ENCODE assay signal across 28 cellular contexts in the genomic region with DNA sequence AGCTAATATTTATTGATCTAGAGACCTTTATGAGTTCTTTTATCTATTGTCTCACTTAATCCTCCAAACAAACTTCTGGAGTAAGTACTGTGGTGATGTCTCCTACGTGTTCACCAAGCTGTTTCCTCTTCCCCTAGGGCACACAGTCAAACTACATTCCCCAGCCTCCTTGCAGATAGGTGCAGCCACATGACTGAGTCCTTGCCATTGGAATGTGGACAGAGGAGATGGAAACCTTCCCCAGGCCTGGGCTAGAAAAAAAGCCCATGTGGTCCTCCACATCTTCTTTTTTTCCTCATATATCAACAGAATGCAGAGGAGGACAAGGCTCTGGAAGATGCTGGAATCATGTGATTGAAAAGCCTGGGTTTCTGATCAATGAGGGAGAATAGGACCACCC.
DNase-seq lines count a peak whose midpoint lies in the region; ATAC-seq and TF ChIP-seq lines count a peak whose summit lies in the region.
"Had no signal": no experiment of that assay in that cellular context is flagged by ENCODE, and none has a peak within 500 bp of the region (broad histone marks: within the 10 kb centered on the region; RNA-seq: fewer than 3 reads in every experiment).

No MANE protein-coding gene starts in this region.

- no peak overlapping the region for H3K27ac Mint-ChIP-seq in endodermal cell
- H3K27ac Mint-ChIP-seq: neural progenitor cell, T-helper 17 cell had no signal

- no peak overlapping the region for H3K18ac ChIP-seq in IMR-90 (ENCODE audit: low read depth, low read length)

- H3K27me3 ChIP-seq in IMR-90 (ENCODE audit: control insufficient read depth, insufficient read depth, low read length) (no peaks in the 10 kb centered on the region), endodermal cell (ENCODE audit: control insufficient read depth, insufficient read depth, low read length, poor library complexity, severe bottlenecking) (no peaks in the 10 kb centered on the region), neutrophil (no peaks in the 10 kb centered on the region), dorsolateral prefrontal cortex (no peaks in the 10 kb centered on the region)
- H3K27me3 ChIP-seq: MG63, neural progenitor cell, upper lobe of left lung had no signal

- no peak overlapping the region for H4K5ac ChIP-seq in IMR-90 (ENCODE audit: low read depth, low read length)

- in situ Hi-C loops in IMR-90 (cut with MboI; ENCODE audit: low sequenced_read_pairs) = no loop called here

- no peak overlapping the region for H2BK5ac ChIP-seq in IMR-90 (ENCODE audit: low read depth, low read length, poor library complexity, severe bottlenecking)

- H4K20me1 ChIP-seq in IMR-90 (ENCODE audit: insufficient read depth, low read length) = no peaks in the 10 kb centered on the region

- H3K4me2 ChIP-seq in IMR-90 (ENCODE audit: low read depth, low read length) = no peak overlapping the region
- H3K4me2 ChIP-seq: neural progenitor cell had no signal

- intact Hi-C loops in IMR-90 (cut with micrococcal nuclease) = no loop called here
- intact Hi-C loops in dorsolateral prefrontal cortex (cut with DNase I) = no loop called here

- H2AK5ac ChIP-seq in IMR-90 (ENCODE audit: low read depth, low read length) = no peak overlapping the region

- CTCF ChIA-PET in IMR-90 (lab: Yijun Ruan, JAX) = interaction anchor here (0.9 kb wide), 1 partner anchor 12 kb away, joined by 3 read pairs; no protein-coding TSS in a partner anchor

- no peaks in the 10 kb centered on the region for H3K27me3 Mint-ChIP-seq in endodermal cell (ENCODE audit: insufficient read depth)
- H3K27me3 Mint-ChIP-seq: T-helper 17 cell had no signal

- H3K9ac ChIP-seq in IMR-90 (ENCODE audit: low read depth, low read length) (no peak overlapping the region), endodermal cell (ENCODE audit: extremely low read depth, low read length, poor library complexity, severe bottlenecking) (no peak overlapping the region)
- H3K9ac ChIP-seq: neural progenitor cell had no signal

- TF ChIP-seq CTCF in IMR-90 (conservative IDR thresholded peaks at IDR 0.05; ENCODE audit: low read depth, low read length) = no peak
- TF ChIP-seq CTCF in endodermal cell (conservative IDR thresholded peaks at IDR 0.05) = no peak
- TF ChIP-seq CTCF in neutrophil (IDR thresholded peaks at IDR 0.05) = no peak
- TF ChIP-seq CTCF in dorsolateral prefrontal cortex (IDR thresholded peaks at IDR 0.05 in 54 of 56, conservative IDR thresholded peaks at IDR 0.05 in 2 of 56; ENCODE audit: low read depth in 1 of 56, partially characterized antibody in 56 of 56) = no peak

- H3K9me3 Mint-ChIP-seq in endodermal cell = no peaks in the 10 kb centered on the region
- H3K9me3 Mint-ChIP-seq: neural progenitor cell had no signal

- dilution Hi-C loops in IMR-90 (cut with HindIII; ENCODE audit: low sequenced_read_pairs, unreplicated experiment) = no loop called here

- H2BK15ac ChIP-seq in IMR-90 (ENCODE audit: low read depth, low read length) = no peak overlapping the region

- no peak overlapping the region for H3K23ac ChIP-seq in IMR-90 (ENCODE audit: low read depth, low read length)

- no peak overlapping the region for H3K56ac ChIP-seq in IMR-90 (ENCODE audit: extremely low read depth, insufficient read depth, low read length)

- peaks cover 40% of the 10 kb centered on the region for H3K4me1 Mint-ChIP-seq in endodermal cell
- H3K4me1 Mint-ChIP-seq: neural progenitor cell had no signal

- H3K9me3 ChIP-seq in IMR-90 (ENCODE audit: control insufficient read depth, insufficient read depth, low read length) = no peaks in the 10 kb centered on the region
- no peaks in the 10 kb centered on the region for H3K9me3 ChIP-seq in endodermal cell (ENCODE audit: control insufficient read depth, low read length)
- H3K9me3 ChIP-seq in neutrophil = no peaks in the 10 kb centered on the region
- H3K9me3 ChIP-seq: MG63, psoas muscle, upper lobe of left lung had no signal

- H3K27ac ChIP-seq in IMR-90 (ENCODE audit: insufficient read depth, low read length) = no peak overlapping the region
- no peak overlapping the region for H3K27ac ChIP-seq in endodermal cell (ENCODE audit: low read depth, low read length)
- H3K27ac ChIP-seq in neutrophil = peak overlapping the region; percentile 46
- H3K27ac ChIP-seq in dorsolateral prefrontal cortex = no peak overlapping the region
- H3K27ac ChIP-seq: neural progenitor cell, psoas muscle, skin epidermis, upper lobe of left lung, VCaP had no signal

- no peak overlapping the region for H3K4me3 Mint-ChIP-seq in endodermal cell
- H3K4me3 Mint-ChIP-seq: neural progenitor cell, T-helper 17 cell had no signal

- peak; percentile 56; the same call in 1 of the 2 replicates for ATAC-seq in IMR-90 (ENCODE audit: low read depth)
- ATAC-seq: HepG2; left lobe of liver; psoas muscle; stimulated activated naive CD8-positive, alpha-beta T cell treated with anti-CD3 and anti-CD28 coated beads, Interleukin-15, Interleukin-2, amounts not matched to agents 100 U/mL and 50 U/mL, for 24 hours; T-helper 17 cell had no signal

- no peaks in the 10 kb centered on the region for H3K36me3 Mint-ChIP-seq in endodermal cell (ENCODE audit: low read depth)
- H3K36me3 Mint-ChIP-seq: neural progenitor cell had no signal

- H2AK9ac ChIP-seq in IMR-90 (replicated peaks; ENCODE audit: low read depth, low read length, poor library complexity) = no peak overlapping the region

- H3K36me3 ChIP-seq in IMR-90 (ENCODE audit: control insufficient read depth, insufficient read depth, low read length) = no peaks in the 10 kb centered on the region
- no peaks in the 10 kb centered on the region for H3K36me3 ChIP-seq in endodermal cell (ENCODE audit: control insufficient read depth, insufficient read depth, low read length)
- peaks cover 4% of the 10 kb centered on the region for H3K36me3 ChIP-seq in neutrophil
- H3K36me3 ChIP-seq: MG63, neural progenitor cell, upper lobe of left lung had no signal

- no peak for TF ChIP-seq POLR2A in IMR-90 (IDR thresholded peaks at IDR 0.05; ENCODE audit: low read depth, low read length)

- peak overlapping the region; percentile 20; the same call in 1 of the 2 replicates for H2BK120ac ChIP-seq in IMR-90 (ENCODE audit: low read depth, low read length)

- H3K79me1 ChIP-seq in IMR-90 (ENCODE audit: low read depth in 1 of 2, low read length in 2 of 2) = no peaks in the 10 kb centered on the region

- no peaks in the 10 kb centered on the region; the same call in 1 of the 2 replicates for H3K4me1 ChIP-seq in IMR-90 (ENCODE audit: control insufficient read depth, insufficient read depth, low read length)
- peaks cover 6% of the 10 kb centered on the region for H3K4me1 ChIP-seq in endodermal cell (ENCODE audit: control insufficient read depth, insufficient read depth, low read length)
- peaks cover 42 to 54% of the 10 kb centered on the region in 2 experiments for H3K4me1 ChIP-seq in neutrophil (ENCODE audit: control insufficient read depth in 1 of 2, insufficient read depth in 1 of 2, low read depth in 1 of 2, low read length in 1 of 2)
- H3K4me1 ChIP-seq: neural progenitor cell, psoas muscle had no signal

- no peak overlapping the region for H4K91ac ChIP-seq in IMR-90 (ENCODE audit: insufficient read depth, low read depth, low read length)

- BruUV-seq in IMR-90 (replicated peaks; lab: Mats Ljungman, UMichigan) = no TSS peak

- no peak overlapping the region; the same call in 1 of the 2 replicates for H2BK20ac ChIP-seq in IMR-90 (ENCODE audit: low read depth, low read length)

- DNase-seq in EL = peak; percentile 71
- DNase-seq in IMR-90 = no peak
- DNase-seq in endodermal cell = no peak
- no peak for DNase-seq in NCI-H2171 (lab: John Stamatoyannopoulos, UW)
- DNase-seq in dorsolateral prefrontal cortex = no peak
- DNase-seq in stimulated activated CD4-positive, alpha-beta T cell treated with anti-CD3 and anti-CD28 coated beads, Interleukin-4, amount 100 ng/mL, for 1 hour = no peak
- DNase-seq: activated CD4-positive, alpha-beta T cell treated with anti-CD3 and anti-CD28 coated beads, Interleukin-2, amount 50 U/mL, for 48 hours; activated T-cell treated with anti-CD3 and anti-CD28 coated beads for 4 hours; AML-193; anterior cingulate cortex; cerebellar nuclear complex; effector memory CD4-positive, alpha-beta T cell; glutamatergic neuron; MG63; NCI-H2171 treated with DMSO at 0.1 percent for 48 hours; NCI-H748 treated with DMSO at 0.1 percent for 48 hours; OCI-M1; psoas muscle; stimulated activated CD4-positive, alpha-beta T cell treated with anti-CD3 and anti-CD28 coated beads, Interleukin-2, amount 100 ng/mL, for 48 hours; stimulated activated naive CD8-positive, alpha-beta T cell treated with anti-CD3 and anti-CD28 coated beads, Interleukin-15, Interleukin-2, amounts not matched to agents 100 U/mL and 50 U/mL, for 24 hours; T-helper 17 cell; upper lobe of left lung had no signal

- peak overlapping the region; percentile 54 for H2AFZ ChIP-seq in IMR-90 (replicated peaks; ENCODE audit: low read length, poor library complexity)
- H2AFZ ChIP-seq: neural progenitor cell had no signal

- no CpG with 5 or more reads among the region's 1 CpG for WGBS in IMR-90 (ENCODE audit: extremely low coverage in 2 of 2, insufficient read length in 1 of 2), 2 experiments
- WGBS in endodermal cell (ENCODE audit: insufficient coverage in 1 of 2, insufficient read length in 1 of 2), 2 experiments = 83% methylated on average over 1 of the region's 1 CpG; no CpG with 5 or more reads in 1 of the 2 experiments

- H3K9me1 ChIP-seq in IMR-90 (ENCODE audit: insufficient read depth, low read length) = no peaks in the 10 kb centered on the region

- no peak overlapping the region for H4K8ac ChIP-seq in IMR-90 (ENCODE audit: low read depth in 2 of 2, low read length in 2 of 2)

- POLR2A ChIA-PET in IMR-90 (lab: Charles Lee; ENCODE audit: unreplicated experiment) = interaction anchor here (0.6 kb wide), 1 partner anchor 118 kb away, joined by 4 read pairs; no protein-coding TSS in a partner anchor

- H3K14ac ChIP-seq in IMR-90 (replicated peaks; ENCODE audit: low read depth, low read length) = no peak overlapping the region

- H3K4me3 ChIP-seq in IMR-90 (ENCODE audit: insufficient read depth, low read depth, low read length) (no peak overlapping the region), endodermal cell (ENCODE audit: low read length) (peak overlapping the region; percentile 21), neutrophil (ENCODE audit: low read depth in 1 of 2, low read length in 1 of 2) (no peak overlapping the region), dorsolateral prefrontal cortex (no peak overlapping the region)
- H3K4me3 ChIP-seq: MG63, neural progenitor cell, psoas muscle, skin epidermis, upper lobe of left lung had no signal

- no peak overlapping the region for H3K4ac ChIP-seq in IMR-90 (ENCODE audit: low read depth, low read length)

- TF ChIP-seq RAD21 in IMR-90 (IDR thresholded peaks at IDR 0.05; ENCODE audit: low read length) = no peak

TF ChIP-seq in IMR-90, 13 proteins besides CTCF, POLR2A, EP300 and RAD21:
- TF ChIP-seq NFE2L2 (IDR thresholded peaks at IDR 0.05; ENCODE audit: low read depth, low read length) = no peak
- TF ChIP-seq CHD1 (IDR thresholded peaks at IDR 0.05; ENCODE audit: low read depth, low read length) = no peak
- no peak for TF ChIP-seq MXI1 (IDR thresholded peaks at IDR 0.05; ENCODE audit: borderline replicate concordance, low read depth, low read length)
- TF ChIP-seq SMC3 (IDR thresholded peaks at IDR 0.05; ENCODE audit: low read depth, low read length) = no peak
TF ChIP-seq in IMR-90: peak in this region for 0.
